8 cellular contexts compared by ENCODE assay signal in the genomic region with DNA sequence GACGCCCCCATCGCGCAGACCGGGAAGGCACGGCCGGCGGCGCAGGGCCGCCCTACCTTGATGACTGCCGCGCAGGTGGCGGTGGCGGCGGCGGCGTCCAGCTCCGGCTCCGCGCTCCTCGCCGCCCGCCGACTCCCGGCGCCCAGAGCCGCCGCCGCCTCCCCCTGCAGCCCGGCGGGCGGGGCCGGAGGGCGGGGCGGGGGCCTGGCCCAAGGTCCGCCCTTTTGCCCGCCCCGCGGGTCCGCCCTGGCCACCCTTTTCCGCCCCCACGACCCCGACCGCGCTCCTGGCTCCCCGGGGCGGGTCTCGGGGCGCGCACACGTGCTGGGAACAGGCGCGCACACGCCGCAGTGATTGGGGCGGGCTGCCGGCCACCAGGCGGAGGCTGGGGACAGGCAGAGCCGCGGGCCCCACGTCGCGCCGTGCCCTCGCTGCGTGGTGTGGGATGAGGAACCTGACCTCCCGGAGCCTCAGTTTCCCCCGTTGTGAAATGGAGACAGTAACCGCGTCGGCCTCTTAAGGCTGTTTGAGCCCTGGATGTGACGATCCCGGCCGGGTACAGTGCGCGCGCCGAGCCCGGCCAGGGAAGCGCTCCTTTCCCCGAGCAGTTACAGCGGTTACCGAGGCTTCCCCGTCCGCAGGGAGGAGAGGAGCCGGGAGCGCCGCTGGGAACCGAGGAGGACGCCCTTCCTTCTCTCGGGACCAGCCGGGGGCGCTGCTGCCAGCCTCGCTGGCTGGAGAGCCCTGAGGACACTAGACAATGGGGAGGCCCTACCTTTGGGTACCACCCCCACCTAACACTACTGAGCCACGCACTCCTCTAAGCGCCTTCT. TPM values are rescaled to one million over a fixed set of nuclear protein-coding genes. Genes with fewer than 3 reads are reported as not detected.
DNase-seq lines count a peak whose midpoint lies in the region; ATAC-seq and TF ChIP-seq lines count a peak whose summit lies in the region.

Gene CORO2A (minus strand): TSS at position 135 of the 833 bp plus-strand sequence. CDS start 34,977 bp downstream, outside the sequence.

- H3K9me3 ChIP-seq in MG63 (no peaks in the 10 kb centered on the region), adipocyte (ENCODE audit: control insufficient read depth, low read length) (no peaks in the 10 kb centered on the region), heart left ventricle (no peaks in the 10 kb centered on the region)

- TF ChIP-seq CTCF in heart left ventricle (IDR thresholded peaks at IDR 0.05) (peak in 9 of 12 donors; percentile 16 to 42 (median 28)), type B pancreatic cell (conservative IDR thresholded peaks at IDR 0.05) (peak; percentile 58)

- no peaks in the 10 kb centered on the region for H3K36me3 Mint-ChIP-seq in type B pancreatic cell

- H3K9me3 Mint-ChIP-seq in type B pancreatic cell, result no peaks in the 10 kb centered on the region

- no peaks in the 10 kb centered on the region for H3K27me3 Mint-ChIP-seq in type B pancreatic cell

- peaks cover 4% of the 10 kb centered on the region for H3K4me1 ChIP-seq in adipocyte (ENCODE audit: control insufficient read depth, insufficient read depth, low read length)
- peaks cover 0 to 12% (median 6%) of the 10 kb centered on the region in 12 donors for H3K4me1 ChIP-seq in heart left ventricle

- H3K4me3 Mint-ChIP-seq in type B pancreatic cell, result peak within 1 kb of the TSS; percentile 86

- peak within 1 kb of the TSS; percentile 84 for H3K27ac Mint-ChIP-seq in type B pancreatic cell

- peak; percentile 30 for DNase-seq in DMS 273 treated with DMSO at 0.1 percent for 48 hours (lab: John Stamatoyannopoulos, UW)
- DNase-seq in MG63, result peak; percentile 75
- DNase-seq in SW 1271 (lab: John Stamatoyannopoulos, UW), result peak; percentile 25 to 66
- peak; percentile 79 for DNase-seq in adipocyte (ENCODE audit: low read depth)
- DNase-seq in heart left ventricle, result peak; percentile 65 to 86 (median 76)
- peak; percentile 15 for DNase-seq in pons (ENCODE audit: low spot score)
- no peak for DNase-seq in type B pancreatic cell (ENCODE audit: extremely low spot score, unreplicated experiment)

- WGBS in heart left ventricle, 4 donors, result 1% methylated on average over 56 to 95 of the region's 95 CpGs

- intact Hi-C loops in heart left ventricle (cut with DNase I), result no loop called here

- peak within 1 kb of the TSS; percentile 82 for H3K9ac ChIP-seq in adipocyte (ENCODE audit: low read length)

- peak within 1 kb of the TSS in 8 of 12 donors; percentile 25 to 67 (median 42) for H3K27ac ChIP-seq in heart left ventricle

- peak in 1 of 2 donors; percentile 22 for TF ChIP-seq POLR2A in heart left ventricle (IDR thresholded peaks at IDR 0.05)

- ATAC-seq in GM21723 (IDR thresholded peaks at IDR 0.05; ENCODE audit: unreplicated experiment) (peak; percentile 79), heart left ventricle (peak; percentile 62 to 93 (median 85))

- H3K36me3 ChIP-seq in MG63, result no peaks in the 10 kb centered on the region
- H3K36me3 ChIP-seq in adipocyte (ENCODE audit: control insufficient read depth, insufficient read depth, low read length, severe bottlenecking), result no peaks in the 10 kb centered on the region
- H3K36me3 ChIP-seq in heart left ventricle, result no peaks in the 10 kb centered on the region

- H3K4me3 ChIP-seq in MG63 (peak within 1 kb of the TSS; percentile 56), adipocyte (ENCODE audit: low read length) (peak within 1 kb of the TSS; percentile 86), heart left ventricle (peak within 1 kb of the TSS; percentile 45 to 79 (median 70))

- H3K4me1 Mint-ChIP-seq in type B pancreatic cell (ENCODE audit: unreplicated experiment), result no peaks in the 10 kb centered on the region

- no peaks in the 10 kb centered on the region for H3K27me3 ChIP-seq in MG63
- no peaks in the 10 kb centered on the region for H3K27me3 ChIP-seq in adipocyte (replicated peaks; ENCODE audit: control insufficient read depth, insufficient read depth, low read length)
- H3K27me3 ChIP-seq in heart left ventricle, result no peaks in the 10 kb centered on the region

RNA-seq across cellular contexts. Expression of gene CORO2A, which starts in this region (rescaled TPM):
- 0.03 and 0.81 TPM in 2 replicates for total RNA-seq in MG63 (2014; rRNA removed; shearing (Covaris generic); ENCODE audit: low replicate concordance)
- total RNA-seq in heart left ventricle, result 1 to 10 TPM in 1 of 9 donors, under 1 TPM in 8; 0.09 to 2.2 (median 0.22) TPM
- polyA plus RNA-seq in heart left ventricle, result under 1 TPM; 0.11 to 0.43 TPM
- total RNA-seq in type B pancreatic cell (ENCODE audit: low replicate concordance), result 9.9 and 28.5 TPM in 2 replicates

Comparison
In these comparisons a context has a peak if more than half of its experiments do, and no peak if none do; other contexts are left out.
1. Peak in DNase-seq and H3K4me3 ChIP-seq in MG63; RNA of the gene not detected or under 1 TPM.